ENCODE assay signal across 1 cellular context in genomic region chr20:48326434-48326691, GRCh38.
TF ChIP-seq lines count a peak whose summit lies in the region.

No MANE protein-coding gene starts in this region.

TF ChIP-seq in HepG2, 621 proteins besides CTCF, POLR2A, EP300 and RAD21 (continued from another document):
- TF ChIP-seq, protein P1, sequence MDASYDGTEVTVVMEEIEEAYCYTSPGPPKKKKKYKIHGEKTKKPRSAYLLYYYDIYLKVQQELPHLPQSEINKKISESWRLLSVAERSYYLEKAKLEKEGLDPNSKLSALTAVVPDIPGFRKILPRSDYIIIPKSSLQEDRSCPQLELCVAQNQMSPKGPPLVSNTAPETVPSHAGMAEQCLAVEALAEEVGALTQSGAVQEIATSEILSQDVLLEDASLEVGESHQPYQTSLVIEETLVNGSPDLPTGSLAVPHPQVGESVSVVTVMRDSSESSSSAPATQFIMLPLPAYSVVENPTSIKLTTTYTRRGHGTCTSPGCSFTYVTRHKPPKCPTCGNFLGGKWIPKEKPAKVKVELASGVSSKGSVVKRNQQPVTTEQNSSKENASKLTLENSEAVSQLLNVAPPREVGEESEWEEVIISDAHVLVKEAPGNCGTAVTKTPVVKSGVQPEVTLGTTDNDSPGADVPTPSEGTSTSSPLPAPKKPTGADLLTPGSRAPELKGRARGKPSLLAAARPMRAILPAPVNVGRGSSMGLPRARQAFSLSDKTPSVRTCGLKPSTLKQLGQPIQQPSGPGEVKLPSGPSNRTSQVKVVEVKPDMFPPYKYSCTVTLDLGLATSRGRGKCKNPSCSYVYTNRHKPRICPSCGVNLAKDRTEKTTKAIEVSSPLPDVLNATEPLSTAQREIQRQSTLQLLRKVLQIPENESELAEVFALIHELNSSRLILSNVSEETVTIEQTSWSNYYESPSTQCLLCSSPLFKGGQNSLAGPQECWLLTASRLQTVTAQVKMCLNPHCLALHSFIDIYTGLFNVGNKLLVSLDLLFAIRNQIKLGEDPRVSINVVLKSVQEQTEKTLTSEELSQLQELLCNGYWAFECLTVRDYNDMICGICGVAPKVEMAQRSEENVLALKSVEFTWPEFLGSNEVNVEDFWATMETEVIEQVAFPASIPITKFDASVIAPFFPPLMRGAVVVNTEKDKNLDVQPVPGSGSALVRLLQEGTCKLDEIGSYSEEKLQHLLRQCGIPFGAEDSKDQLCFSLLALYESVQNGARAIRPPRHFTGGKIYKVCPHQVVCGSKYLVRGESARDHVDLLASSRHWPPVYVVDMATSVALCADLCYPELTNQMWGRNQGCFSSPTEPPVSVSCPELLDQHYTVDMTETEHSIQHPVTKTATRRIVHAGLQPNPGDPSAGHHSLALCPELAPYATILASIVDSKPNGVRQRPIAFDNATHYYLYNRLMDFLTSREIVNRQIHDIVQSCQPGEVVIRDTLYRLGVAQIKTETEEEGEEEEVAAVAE (CRISPR knock-in tag; IDR thresholded peaks at IDR 0.05; ENCODE audit: borderline replicate concordance) = no peak
